ENCODE assay signal across 14 cellular contexts in the genomic region with DNA sequence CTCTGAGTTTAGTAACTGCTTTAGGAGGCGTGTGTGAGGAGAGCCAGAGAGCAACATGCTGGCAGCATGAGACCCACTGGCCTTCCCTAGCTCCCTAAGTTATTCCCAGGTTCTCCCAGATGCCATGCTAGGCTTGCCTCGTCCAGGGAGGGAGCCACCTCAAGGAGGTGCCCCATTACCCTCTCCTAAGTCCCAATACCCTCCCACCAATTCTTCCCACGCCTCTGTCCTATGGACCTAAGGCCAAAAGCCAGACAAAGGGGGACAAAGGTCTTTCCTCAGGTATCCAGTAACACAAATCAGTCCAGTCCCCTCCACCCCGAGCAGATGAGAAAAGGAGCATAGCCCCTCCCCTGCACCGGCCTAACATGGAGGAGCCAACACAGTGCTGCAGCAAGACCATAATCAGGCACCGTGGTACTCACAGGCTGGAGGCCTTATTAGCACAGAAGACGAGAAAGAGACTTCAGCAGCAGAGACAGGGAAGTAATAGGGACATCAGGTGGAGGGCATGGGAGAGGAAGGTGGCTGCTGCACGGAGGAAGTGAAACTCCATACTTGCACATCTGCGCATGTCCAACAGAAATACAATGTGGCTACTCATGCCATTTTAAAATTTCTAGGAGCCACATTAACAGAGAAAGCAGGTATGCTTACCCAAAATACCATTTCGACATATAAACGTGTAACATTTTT. TPM values are rescaled to one million over a fixed set of nuclear protein-coding genes. Genes with fewer than 3 reads are reported as not detected.
DNase-seq lines count a peak whose midpoint lies in the region; ATAC-seq and TF ChIP-seq lines count a peak whose summit lies in the region.
"Had no signal": no experiment of that assay in that cellular context is flagged by ENCODE, and none has a peak within 500 bp of the region (broad histone marks: within the 10 kb centered on the region; RNA-seq: fewer than 3 reads in every experiment).

No MANE protein-coding gene starts in this region.

- TF ChIP-seq CTCF in GM12865 (IDR thresholded peaks at IDR 0.05; ENCODE audit: insufficient read depth, low read depth, low read length, missing control alignments) = no peak
- no peak for TF ChIP-seq CTCF in HEK293 (tag by site-specific recombination; IDR thresholded peaks at IDR 0.05)
- TF ChIP-seq CTCF in nephron (IDR thresholded peaks at IDR 0.05; ENCODE audit: unreplicated experiment in 3 of 3) = no peak
- TF ChIP-seq CTCF in gastroesophageal sphincter (IDR thresholded peaks at IDR 0.05) = no peak

- WGBS in gastroesophageal sphincter (ENCODE audit: low coverage in 1 of 2), 2 donors = 55 to 62% methylated on average over 5 to 6 of the region's 11 CpGs

- H3K9me3 ChIP-seq in HEK293 (ENCODE audit: control insufficient read depth, insufficient read depth, low read depth, low read length) = no peaks in the 10 kb centered on the region
- no peaks in the 10 kb centered on the region for H3K9me3 ChIP-seq in gastroesophageal sphincter

- no peaks in the 10 kb centered on the region for H3K27me3 ChIP-seq in gastroesophageal sphincter

- H3K4me1 ChIP-seq in HEK293 (ENCODE audit: control insufficient read depth, insufficient read depth, low read length) (peaks cover 55% of the 10 kb centered on the region), gastroesophageal sphincter (peaks cover 55 to 100% (median 90%) of the 10 kb centered on the region in 3 donors)

- no peaks in the 10 kb centered on the region for H3K9me3 Mint-ChIP-seq in nephron
- H3K9me3 Mint-ChIP-seq: activated T-helper 17 cell treated with anti-CD3 and anti-CD28 coated beads, Interleukin-2, amount 50 U/mL, for 72 hours had no signal

- H3K36me3 Mint-ChIP-seq in nephron (ENCODE audit: low read depth) = no peaks in the 10 kb centered on the region

- POLR2A ChIA-PET in HEK293 (lab: Yijun Ruan, JAX) = no interaction called here

- ATAC-seq in gastroesophageal sphincter = no peak
- ATAC-seq: activated T-helper 17 cell treated with anti-CD3 and anti-CD28 coated beads, Interleukin-2, amount 50 U/mL, for 72 hours had no signal

- TF ChIP-seq EP300 in gastroesophageal sphincter (IDR thresholded peaks at IDR 0.05) = no peak

- no peak overlapping the region for H3K4me3 Mint-ChIP-seq in nephron

- H3K4me3 ChIP-seq in GM12865 (ENCODE audit: low read depth, low read length) (peak overlapping the region; percentile 16; the same call in 1 of the 2 replicates), HEK293 (ENCODE audit: low read depth, low read length) (no peak overlapping the region), gastroesophageal sphincter (no peak overlapping the region)
- H3K4me3 ChIP-seq: GM23248 had no signal

- DNase-seq in GM12865 (ENCODE audit: low read depth) (peak; percentile 85), RPMI8226 (peak; percentile 88), middle frontal gyrus (ENCODE audit: extremely low spot score, low spot score) (no peak), NCI-H128 (lab: John Stamatoyannopoulos, UW; ENCODE audit: unreplicated experiment) (no peak)
- no peak for DNase-seq in stimulated activated CD4-positive, alpha-beta T cell treated with anti-CD3 and anti-CD28 coated beads, Interleukin-12 subunit alpha, Interleukin-12 subunit beta, amount 100 ng/mL, for 4 hours
- DNase-seq: effector CD8-positive, alpha-beta T cell; GM23248; retina; SHP77 had no signal

- no peak for TF ChIP-seq POLR2A in gastroesophageal sphincter (IDR thresholded peaks at IDR 0.05)

- H3K4me1 Mint-ChIP-seq in nephron = peaks cover 91% of the 10 kb centered on the region

- H3K27me3 Mint-ChIP-seq in nephron (ENCODE audit: low read depth) = no peaks in the 10 kb centered on the region
- H3K27me3 Mint-ChIP-seq: activated T-helper 17 cell treated with anti-CD3 and anti-CD28 coated beads, Interleukin-2, amount 50 U/mL, for 72 hours had no signal

- no peak overlapping the region for H3K27ac ChIP-seq in HEK293 (ENCODE audit: extremely low read depth, low read depth, low read length)
- no peak overlapping the region for H3K27ac ChIP-seq in gastroesophageal sphincter

- CTCF ChIA-PET in HEK293 (lab: Yijun Ruan, JAX) = no interaction called here

- peak overlapping the region; percentile 15 to 35 (median 18) for H3K27ac Mint-ChIP-seq in nephron

- H3K36me3 ChIP-seq in HEK293 (ENCODE audit: control insufficient read depth in 2 of 2, insufficient read depth in 1 of 2, low read length in 2 of 2) (no peaks in the 10 kb centered on the region), gastroesophageal sphincter (no peaks in the 10 kb centered on the region)

TF ChIP-seq in HEK293, 187 proteins besides CTCF, POLR2A, EP300 and RAD21:
- TF ChIP-seq MEIS1 (CRISPR knock-in tag; IDR thresholded peaks at IDR 0.05; ENCODE audit: borderline replicate concordance) = no peak
- peak; percentile 92 for TF ChIP-seq ZNF600 (tag by site-specific recombination; IDR thresholded peaks at IDR 0.05)
- no peak for TF ChIP-seq WT1 (tag by site-specific recombination; IDR thresholded peaks at IDR 0.05)
- no peak for TF ChIP-seq ZFHX2 (tag by site-specific recombination; conservative IDR thresholded peaks at IDR 0.05)
- no peak for TF ChIP-seq MZF1 (tag by site-specific recombination; IDR thresholded peaks at IDR 0.05; ENCODE audit: borderline replicate concordance)
- no peak for TF ChIP-seq ZNF777 (tag by site-specific recombination; IDR thresholded peaks at IDR 0.05; ENCODE audit: borderline replicate concordance)
- TF ChIP-seq, protein P1, sequence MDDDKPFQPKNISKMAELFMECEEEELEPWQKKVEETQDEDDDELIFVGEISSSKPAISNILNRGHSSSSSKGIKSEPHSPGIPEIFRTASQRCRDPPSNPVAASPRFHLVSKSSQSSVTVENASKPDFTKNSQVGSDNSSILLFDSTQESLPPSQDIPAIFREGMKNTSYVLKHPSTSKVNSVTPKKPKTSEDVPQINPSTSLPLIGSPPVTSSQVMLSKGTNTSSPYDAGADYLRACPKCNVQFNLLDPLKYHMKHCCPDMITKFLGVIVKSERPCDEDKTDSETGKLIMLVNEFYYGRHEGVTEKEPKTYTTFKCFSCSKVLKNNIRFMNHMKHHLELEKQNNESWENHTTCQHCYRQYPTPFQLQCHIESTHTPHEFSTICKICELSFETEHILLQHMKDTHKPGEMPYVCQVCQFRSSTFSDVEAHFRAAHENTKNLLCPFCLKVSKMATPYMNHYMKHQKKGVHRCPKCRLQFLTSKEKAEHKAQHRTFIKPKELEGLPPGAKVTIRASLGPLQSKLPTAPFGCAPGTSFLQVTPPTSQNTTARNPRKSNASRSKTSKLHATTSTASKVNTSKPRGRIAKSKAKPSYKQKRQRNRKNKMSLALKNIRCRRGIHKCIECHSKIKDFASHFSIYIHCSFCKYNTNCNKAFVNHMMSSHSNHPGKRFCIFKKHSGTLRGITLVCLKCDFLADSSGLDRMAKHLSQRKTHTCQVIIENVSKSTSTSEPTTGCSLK (tag by site-specific recombination; IDR thresholded peaks at IDR 0.05) = no peak
- no peak for TF ChIP-seq ZNF202 (tag by site-specific recombination; IDR thresholded peaks at IDR 0.05; ENCODE audit: borderline replicate concordance)
- no peak for TF ChIP-seq ZNF560 (tag by site-specific recombination; IDR thresholded peaks at IDR 0.05; ENCODE audit: borderline replicate concordance)
- TF ChIP-seq IKZF3 (tag by site-specific recombination; IDR thresholded peaks at IDR 0.05) = peak; percentile 57
- no peak for TF ChIP-seq ZNF433 (tag by site-specific recombination; IDR thresholded peaks at IDR 0.05; ENCODE audit: low read depth)
- peak; percentile 24; the same call in 1 of the 2 replicates for TF ChIP-seq ZNF10 (tag by site-specific recombination; IDR thresholded peaks at IDR 0.05)
- TF ChIP-seq ZNF133 (tag by site-specific recombination; IDR thresholded peaks at IDR 0.05) = no peak
- TF ChIP-seq KLF10 (tag by site-specific recombination; IDR thresholded peaks at IDR 0.05) = no peak
- TF ChIP-seq ZNF677 (tag by site-specific recombination; IDR thresholded peaks at IDR 0.05) = no peak
- no peak for TF ChIP-seq ZBTB20 (tag by site-specific recombination; IDR thresholded peaks at IDR 0.05)
TF ChIP-seq in HEK293: peak in this region for 3.

RNA-seq across cellular contexts. Expression of gene BRD4, which starts 46.3 kb away (rescaled TPM):
- 10 to 100 TPM; 29.6 to 49.3 (median 34.4) TPM for total RNA-seq in gastroesophageal sphincter

RNA-seq across cellular contexts. Expression of gene EPHX3, which starts 53.8 kb away (rescaled TPM):
- total RNA-seq in gastroesophageal sphincter = 1 to 10 TPM in 1 of 4 donors, under 1 TPM in 1, not detected in 2; 0.78 to 1.6 TPM
- total RNA-seq: GM23248, LHCN-M2 had no signal

Comparison
In these comparisons a context has a peak if more than half of its experiments do, and no peak if none do; other contexts are left out.
1. DNase-seq: peak in GM12865 (single experiment) and RPMI8226 (single experiment); none in middle frontal gyrus (single experiment), NCI-H128 (single experiment) and stimulated activated CD4-positive, alpha-beta T cell treated with anti-CD3 and anti-CD28 coated beads, Interleukin-12 subunit alpha, Interleukin-12 subunit beta, amount 100 ng/mL, for 4 hours (single experiment).